1 cellular context compared by ENCODE assay signal in the genomic region with DNA sequence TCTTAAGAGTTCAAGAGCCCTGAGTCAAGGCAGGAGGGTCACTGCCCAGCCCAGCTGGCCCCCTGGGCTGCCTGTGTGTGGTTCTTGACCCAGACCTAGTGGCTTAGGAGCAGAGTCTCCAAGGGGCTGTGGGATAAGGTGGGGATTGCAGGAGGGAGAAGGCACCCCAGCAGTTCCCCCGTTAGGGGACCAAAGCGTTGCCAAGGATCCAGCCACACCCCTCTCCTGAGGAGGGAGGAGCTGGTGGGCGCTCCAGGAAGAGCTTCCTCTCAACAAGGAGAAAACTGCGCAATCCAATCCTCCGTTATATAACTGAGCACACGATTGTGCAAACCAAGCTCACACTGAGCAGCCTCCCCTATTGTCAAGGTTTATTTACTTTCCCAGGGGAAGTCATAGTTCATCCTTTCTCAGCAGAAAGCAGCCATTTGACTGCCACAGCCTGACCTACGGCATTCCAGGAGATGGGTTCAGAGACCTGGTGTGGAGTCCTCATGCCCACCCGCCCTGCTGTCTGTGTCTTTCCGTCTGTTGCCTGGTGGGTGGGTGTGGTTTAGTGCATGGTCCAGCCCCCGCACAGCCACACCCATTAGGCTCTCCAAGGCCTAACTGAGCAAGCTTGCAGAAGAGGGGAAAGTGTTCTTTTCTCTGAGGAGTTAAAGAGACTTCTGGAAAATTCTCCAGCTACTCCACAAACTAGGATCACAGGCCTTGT.
TF ChIP-seq lines count a peak whose summit lies in the region.

No MANE protein-coding gene starts in this region.

TF ChIP-seq in SK-N-SH, 30 proteins besides CTCF, POLR2A, EP300 and RAD21 (continued from another document):
- TF ChIP-seq, protein P1, sequence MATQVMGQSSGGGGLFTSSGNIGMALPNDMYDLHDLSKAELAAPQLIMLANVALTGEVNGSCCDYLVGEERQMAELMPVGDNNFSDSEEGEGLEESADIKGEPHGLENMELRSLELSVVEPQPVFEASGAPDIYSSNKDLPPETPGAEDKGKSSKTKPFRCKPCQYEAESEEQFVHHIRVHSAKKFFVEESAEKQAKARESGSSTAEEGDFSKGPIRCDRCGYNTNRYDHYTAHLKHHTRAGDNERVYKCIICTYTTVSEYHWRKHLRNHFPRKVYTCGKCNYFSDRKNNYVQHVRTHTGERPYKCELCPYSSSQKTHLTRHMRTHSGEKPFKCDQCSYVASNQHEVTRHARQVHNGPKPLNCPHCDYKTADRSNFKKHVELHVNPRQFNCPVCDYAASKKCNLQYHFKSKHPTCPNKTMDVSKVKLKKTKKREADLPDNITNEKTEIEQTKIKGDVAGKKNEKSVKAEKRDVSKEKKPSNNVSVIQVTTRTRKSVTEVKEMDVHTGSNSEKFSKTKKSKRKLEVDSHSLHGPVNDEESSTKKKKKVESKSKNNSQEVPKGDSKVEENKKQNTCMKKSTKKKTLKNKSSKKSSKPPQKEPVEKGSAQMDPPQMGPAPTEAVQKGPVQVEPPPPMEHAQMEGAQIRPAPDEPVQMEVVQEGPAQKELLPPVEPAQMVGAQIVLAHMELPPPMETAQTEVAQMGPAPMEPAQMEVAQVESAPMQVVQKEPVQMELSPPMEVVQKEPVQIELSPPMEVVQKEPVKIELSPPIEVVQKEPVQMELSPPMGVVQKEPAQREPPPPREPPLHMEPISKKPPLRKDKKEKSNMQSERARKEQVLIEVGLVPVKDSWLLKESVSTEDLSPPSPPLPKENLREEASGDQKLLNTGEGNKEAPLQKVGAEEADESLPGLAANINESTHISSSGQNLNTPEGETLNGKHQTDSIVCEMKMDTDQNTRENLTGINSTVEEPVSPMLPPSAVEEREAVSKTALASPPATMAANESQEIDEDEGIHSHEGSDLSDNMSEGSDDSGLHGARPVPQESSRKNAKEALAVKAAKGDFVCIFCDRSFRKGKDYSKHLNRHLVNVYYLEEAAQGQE (IDR thresholded peaks at IDR 0.05; ENCODE audit: low read depth, low read length): no peak
- TF ChIP-seq NFIC (IDR thresholded peaks at IDR 0.05; ENCODE audit: borderline replicate concordance) (no peak), EZH2phosphoT487 (IDR thresholded peaks at IDR 0.05; ENCODE audit: borderline replicate concordance, low read depth) (no peak), RCOR1 (IDR thresholded peaks at IDR 0.05; ENCODE audit: low read length) (no peak), RXRA (IDR thresholded peaks at IDR 0.05; ENCODE audit: borderline replicate concordance, low read depth) (no peak), GABPA (IDR thresholded peaks at IDR 0.05; ENCODE audit: low read depth) (no peak), FOSL2 (IDR thresholded peaks at IDR 0.05; ENCODE audit: borderline replicate concordance, low read depth) (no peak)
- TF ChIP-seq, protein P2, sequence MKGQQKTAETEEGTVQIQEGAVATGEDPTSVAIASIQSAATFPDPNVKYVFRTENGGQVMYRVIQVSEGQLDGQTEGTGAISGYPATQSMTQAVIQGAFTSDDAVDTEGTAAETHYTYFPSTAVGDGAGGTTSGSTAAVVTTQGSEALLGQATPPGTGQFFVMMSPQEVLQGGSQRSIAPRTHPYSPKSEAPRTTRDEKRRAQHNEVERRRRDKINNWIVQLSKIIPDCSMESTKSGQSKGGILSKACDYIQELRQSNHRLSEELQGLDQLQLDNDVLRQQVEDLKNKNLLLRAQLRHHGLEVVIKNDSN (IDR thresholded peaks at IDR 0.05; ENCODE audit: borderline replicate concordance, low read depth): no peak
- TF ChIP-seq, protein P3, sequence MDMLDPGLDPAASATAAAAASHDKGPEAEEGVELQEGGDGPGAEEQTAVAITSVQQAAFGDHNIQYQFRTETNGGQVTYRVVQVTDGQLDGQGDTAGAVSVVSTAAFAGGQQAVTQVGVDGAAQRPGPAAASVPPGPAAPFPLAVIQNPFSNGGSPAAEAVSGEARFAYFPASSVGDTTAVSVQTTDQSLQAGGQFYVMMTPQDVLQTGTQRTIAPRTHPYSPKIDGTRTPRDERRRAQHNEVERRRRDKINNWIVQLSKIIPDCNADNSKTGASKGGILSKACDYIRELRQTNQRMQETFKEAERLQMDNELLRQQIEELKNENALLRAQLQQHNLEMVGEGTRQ (IDR thresholded peaks at IDR 0.05; ENCODE audit: borderline replicate concordance, low read depth, low read length): no peak
- TF ChIP-seq, protein P4, sequence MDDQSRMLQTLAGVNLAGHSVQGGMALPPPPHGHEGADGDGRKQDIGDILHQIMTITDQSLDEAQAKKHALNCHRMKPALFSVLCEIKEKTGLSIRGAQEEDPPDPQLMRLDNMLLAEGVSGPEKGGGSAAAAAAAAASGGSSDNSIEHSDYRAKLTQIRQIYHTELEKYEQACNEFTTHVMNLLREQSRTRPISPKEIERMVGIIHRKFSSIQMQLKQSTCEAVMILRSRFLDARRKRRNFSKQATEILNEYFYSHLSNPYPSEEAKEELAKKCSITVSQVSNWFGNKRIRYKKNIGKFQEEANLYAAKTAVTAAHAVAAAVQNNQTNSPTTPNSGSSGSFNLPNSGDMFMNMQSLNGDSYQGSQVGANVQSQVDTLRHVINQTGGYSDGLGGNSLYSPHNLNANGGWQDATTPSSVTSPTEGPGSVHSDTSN (IDR thresholded peaks at IDR 0.05): no peak
TF ChIP-seq in SK-N-SH: peak in this region for 0.
